In genomic region chr3:16908878-16909277, GRCh38 we compare ENCODE assay signal across 17 cellular contexts.
"Had no signal": no experiment of that assay in that cellular context is flagged by ENCODE, and none has a peak within 500 bp of the region (broad histone marks: within the 10 kb centered on the region; RNA-seq: fewer than 3 reads in every experiment).

No MANE protein-coding gene starts in this region.

- H3K27ac Mint-ChIP-seq: activated T-cell treated with anti-CD3 and anti-CD28 coated beads, Interleukin-2, amount 50 U/mL, for 72 hours; nephron progenitor cell; type B pancreatic cell; WTC11 had no signal

- H3K9me3 ChIP-seq: prostate gland had no signal

- H3K4me3 ChIP-seq: prostate gland had no signal

- H3K27ac ChIP-seq: prostate gland had no signal

- FAIRE-seq: astrocyte, bronchial epithelial cell, kidney, small intestine, TTC549 had no signal

- H3K36me3 Mint-ChIP-seq: type B pancreatic cell, WTC11 had no signal

- H3K36me3 ChIP-seq: prostate gland had no signal

- H3K27me3 Mint-ChIP-seq: type B pancreatic cell had no signal

- H3K4me3 Mint-ChIP-seq: activated T-cell treated with anti-CD3 and anti-CD28 coated beads, Interleukin-2, amount 50 U/mL, for 72 hours; nephron progenitor cell; type B pancreatic cell; WTC11 had no signal

- DNase-seq: activated CD4-positive, alpha-beta T cell treated with anti-CD3 and anti-CD28 coated beads for 48 hours; activated CD8-positive, alpha-beta memory T cell treated with anti-CD3 and anti-CD28 coated beads, Interleukin-2, amount 50 U/mL, for 48 hours; activated gamma-delta T cell treated with Interleukin-2 at 50 U/mL for 16 hours; activated T-cell treated with anti-CD3 and anti-CD28 coated beads, Interleukin-2, amount 50 U/mL, for 72 hours; hippocampal formation; kidney; nephron progenitor cell; right cardiac atrium; small intestine; stimulated activated CD4-positive, alpha-beta T cell treated with anti-CD3 and anti-CD28 coated beads, Interleukin-4, amount 100 ng/mL, for 24 hours; stimulated activated naive CD8-positive, alpha-beta T cell treated with anti-CD3 and anti-CD28 coated beads, Interleukin-15, Interleukin-2, amounts not matched to agents 100 U/mL and 50 U/mL, for 24 hours had no signal

- ATAC-seq: activated T-cell treated with anti-CD3 and anti-CD28 coated beads, Interleukin-2, amount 50 U/mL, for 72 hours; right cardiac atrium; stimulated activated naive CD8-positive, alpha-beta T cell treated with anti-CD3 and anti-CD28 coated beads, Interleukin-15, Interleukin-2, amounts not matched to agents 100 U/mL and 50 U/mL, for 24 hours; WTC11 had no signal

- H3K9me3 Mint-ChIP-seq: nephron progenitor cell, type B pancreatic cell, WTC11 had no signal

- H3K4me1 ChIP-seq: prostate gland had no signal
